Comparison of ENCODE assay signal across 8 cellular contexts in the genomic region with DNA sequence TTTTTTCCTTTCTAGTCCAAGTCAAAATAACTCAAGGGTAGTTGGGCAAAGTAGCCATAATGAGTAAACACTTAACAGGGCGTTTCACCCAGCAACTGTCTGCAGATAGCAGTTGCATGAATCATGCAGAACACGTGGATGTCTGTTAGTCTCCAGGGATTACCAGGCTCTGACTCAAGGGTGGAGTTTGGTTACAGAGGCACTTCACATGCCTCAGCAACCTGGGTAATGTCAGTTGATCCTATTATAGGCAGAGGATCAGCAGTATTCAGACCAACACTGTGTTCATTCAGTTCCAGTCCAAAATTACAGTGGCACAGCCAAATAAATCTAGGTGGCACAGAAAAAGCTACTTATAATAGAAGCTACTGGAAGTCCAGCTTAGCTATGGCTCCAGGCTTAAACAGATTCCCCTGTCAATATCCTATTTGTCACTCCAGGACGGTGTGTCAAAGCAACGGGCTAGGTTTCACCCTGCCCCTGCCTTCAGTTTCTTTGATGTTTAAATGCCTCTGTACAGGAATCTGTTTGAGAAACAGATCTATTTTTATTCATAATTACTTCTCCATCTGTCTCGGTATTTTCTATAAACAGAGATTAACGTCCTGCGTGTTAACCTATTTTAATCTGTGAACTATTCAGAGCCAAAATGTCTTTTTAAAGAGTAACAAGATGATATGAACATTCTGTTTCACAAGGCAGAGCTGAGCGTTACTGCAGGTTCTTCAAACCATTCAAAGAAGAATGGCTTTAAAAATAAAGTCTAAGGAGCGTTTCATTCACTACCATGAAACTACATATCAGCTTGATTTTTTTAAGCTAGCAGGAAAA.
DNase-seq lines count a peak whose midpoint lies in the region; ATAC-seq and TF ChIP-seq lines count a peak whose summit lies in the region.

No MANE protein-coding gene starts in this region.

- intact Hi-C loops in stomach (cut with DNase I; ENCODE audit: low total_unique reads), result no loop called here

- CTCF ChIA-PET in AG04450 (lab: Charles Lee), result interaction anchor here (0.6 to 1.8 kb wide), 2 partner anchors 104 to 150 kb away, joined by 3 to 10 read pairs; no protein-coding TSS in a partner anchor

- no peaks in the 10 kb centered on the region for H3K36me3 ChIP-seq in stomach

- no peaks in the 10 kb centered on the region for H3K27me3 ChIP-seq in AG04450 (ENCODE audit: control insufficient read depth, insufficient read depth, low read length)
- no peaks in the 10 kb centered on the region for H3K27me3 ChIP-seq in stomach

- WGBS in stomach, 5 donors, result 12 to 29% (median 19%) methylated on average over 9 of the region's 9 CpGs

- POLR2A ChIA-PET in AG04450 (lab: Yijun Ruan, JAX), result interaction anchor here (1.0 to 2.2 kb wide), 6 partner anchors 29 to 878 kb away, joined by 3 to 7 read pairs (median 4); a partner anchor contains a TSS

- H3K27ac ChIP-seq in AG04450 (ENCODE audit: low read depth, low read length), result peak overlapping the region; percentile 93
- peak overlapping the region; percentile 74 to 89 (median 87) for H3K27ac ChIP-seq in stomach

- H3K4me3 ChIP-seq in AG04450 (ENCODE audit: low read depth, low read length), result peak overlapping the region; percentile 29
- no peak overlapping the region for H3K4me3 ChIP-seq in astrocyte of the cerebellum (ENCODE audit: low read depth, low read length)
- no peak overlapping the region for H3K4me3 ChIP-seq in stomach

- peak; percentile 96 for DNase-seq in AG04450 (ENCODE audit: low read depth, low spot score)
- peak; percentile 86 for DNase-seq in NCI-H226
- peak; percentile 95 for DNase-seq in astrocyte of the cerebellum (ENCODE audit: low read depth)
- DNase-seq in iPS-NIHi7 (ENCODE audit: extremely low spot score), result peak; percentile 48
- peak; percentile 53 for DNase-seq in stomach
- no peak for DNase-seq in stimulated activated CD4-positive, alpha-beta T cell treated with anti-CD3 and anti-CD28 coated beads, Interleukin-2, amount 100 ng/mL, for 48 hours

- in situ Hi-C loops in astrocyte of the cerebellum (cut with HindIII; ENCODE audit: low sequenced_read_pairs), result no loop called here

- TF ChIP-seq CTCF in AG04450 (IDR thresholded peaks at IDR 0.05; ENCODE audit: low read depth, low read length) (no peak), astrocyte of the cerebellum (IDR thresholded peaks at IDR 0.05; ENCODE audit: low read depth, low read length, missing control alignments) (no peak), stomach (IDR thresholded peaks at IDR 0.05) (no peak)

- peaks cover 23 to 45% (median 35%) of the 10 kb centered on the region in 4 donors for H3K4me1 ChIP-seq in stomach

- no peak for TF ChIP-seq POLR2A in stomach (IDR thresholded peaks at IDR 0.05)

- TF ChIP-seq EP300 in stomach (IDR thresholded peaks at IDR 0.05), result peak; percentile 86

- H3K9me3 ChIP-seq in AG04450 (ENCODE audit: control insufficient read depth, insufficient read depth, low read length) (no peaks in the 10 kb centered on the region), stomach (no peaks in the 10 kb centered on the region)

- ATAC-seq in GM18511 (IDR thresholded peaks at IDR 0.05; ENCODE audit: unreplicated experiment) (peak; percentile 97), HG03103 (IDR thresholded peaks at IDR 0.05; ENCODE audit: low read depth, unreplicated experiment) (peak; percentile 89)

Comparison
In these comparisons a context has a peak if more than half of its experiments do, and no peak if none do; other contexts are left out.
1. DNase-seq: peak in AG04450 (single experiment), NCI-H226 (single experiment), astrocyte of the cerebellum (single experiment), iPS-NIHi7 (single experiment) and stomach (single experiment); none in stimulated activated CD4-positive, alpha-beta T cell treated with anti-CD3 and anti-CD28 coated beads, Interleukin-2, amount 100 ng/mL, for 48 hours (0 of 2).